8 cellular contexts compared by ENCODE assay signal in genomic region chr18:4106407-4107033, GRCh38.
DNase-seq lines count a peak whose midpoint lies in the region; ATAC-seq and FAIRE-seq lines count a peak whose summit lies in the region.

No MANE protein-coding gene starts in this region.

- H3K36me3 Mint-ChIP-seq in CD4-positive, CD25-positive, alpha-beta regulatory T cell, result no peaks in the 10 kb centered on the region

- no peak overlapping the region for H3K4me3 Mint-ChIP-seq in CD4-positive, CD25-positive, alpha-beta regulatory T cell

- H3K9me3 ChIP-seq in CD4-positive, CD25-positive, alpha-beta regulatory T cell (ENCODE audit: control insufficient read depth in 2 of 2, low read length in 2 of 2), result no peaks in the 10 kb centered on the region
- no peaks in the 10 kb centered on the region for H3K9me3 ChIP-seq in HUES48 (ENCODE audit: control insufficient read depth, insufficient read depth, low read length)
- no peaks in the 10 kb centered on the region for H3K9me3 ChIP-seq in small intestine (ENCODE audit: control insufficient read depth, low read depth)

- peaks cover 4% of the 10 kb centered on the region for H3K27me3 Mint-ChIP-seq in CD4-positive, CD25-positive, alpha-beta regulatory T cell

- peak in 2 of 3 donors; percentile 18 to 59 for DNase-seq in CD4-positive, CD25-positive, alpha-beta regulatory T cell
- peak; percentile 60 for DNase-seq in SKM-1 (lab: John Stamatoyannopoulos, UW; ENCODE audit: unreplicated experiment)
- DNase-seq in amygdala (lab: John Stamatoyannopoulos, UW), result peak in 49 of 56 donors; percentile 4 to 90 (median 41)
- peak; percentile 49 to 56 for DNase-seq in hippocampal formation (lab: John Stamatoyannopoulos, UW)
- DNase-seq in small intestine, result peak; percentile 49
- no peak for DNase-seq in NCI-H1105 treated with DMSO at 0.1 percent for 48 hours (lab: John Stamatoyannopoulos, UW)

- no peak overlapping the region for H3K27ac Mint-ChIP-seq in CD4-positive, CD25-positive, alpha-beta regulatory T cell

- no peak for ATAC-seq in CD4-positive, CD25-positive, alpha-beta regulatory T cell (ENCODE audit: low read depth in 2 of 2)
- peak; percentile 68 for ATAC-seq in GM18873 (IDR thresholded peaks at IDR 0.05; ENCODE audit: low FRiP score, unreplicated experiment)

- peak overlapping the region; percentile 59; the same call in 1 of the 2 replicates for H3K9ac ChIP-seq in HUES48 (ENCODE audit: low read depth, low read length)

- H3K4me1 Mint-ChIP-seq in CD4-positive, CD25-positive, alpha-beta regulatory T cell, result peaks cover 0 to 5% (median 0%) of the 10 kb centered on the region in 4 donors

- H3K27ac ChIP-seq in CD4-positive, CD25-positive, alpha-beta regulatory T cell (ENCODE audit: insufficient read depth, low read length, poor library complexity, severe bottlenecking), result no peak overlapping the region
- H3K27ac ChIP-seq in HUES48 (ENCODE audit: low read depth, low read length), result peak overlapping the region; percentile 87
- H3K27ac ChIP-seq in small intestine (ENCODE audit: low read depth in 1 of 2, low read length in 1 of 2), result no peak overlapping the region

- H3K27me3 ChIP-seq in CD4-positive, CD25-positive, alpha-beta regulatory T cell (ENCODE audit: control insufficient read depth, insufficient read depth, low read length), result no peaks in the 10 kb centered on the region
- no peaks in the 10 kb centered on the region for H3K27me3 ChIP-seq in HUES48 (ENCODE audit: control insufficient read depth, insufficient read depth, low read length)
- no peaks in the 10 kb centered on the region for H3K27me3 ChIP-seq in small intestine (ENCODE audit: control insufficient read depth in 2 of 2, insufficient read depth in 2 of 2, low read length in 2 of 2)

- no peaks in the 10 kb centered on the region for H3K4me1 ChIP-seq in CD4-positive, CD25-positive, alpha-beta regulatory T cell (ENCODE audit: control insufficient read depth, insufficient read depth, low read length, poor library complexity, severe bottlenecking)
- H3K4me1 ChIP-seq in HUES48 (ENCODE audit: control insufficient read depth, insufficient read depth, low read length) (peaks cover 29% of the 10 kb centered on the region), small intestine (ENCODE audit: control insufficient read depth in 2 of 2, insufficient read depth in 1 of 2, low read depth in 1 of 2, low read length in 1 of 2) (no peaks in the 10 kb centered on the region)

- no peak overlapping the region for H3K4me3 ChIP-seq in CD4-positive, CD25-positive, alpha-beta regulatory T cell (ENCODE audit: low read depth, low read length)
- H3K4me3 ChIP-seq in HUES48 (ENCODE audit: low read depth, low read length), result no peak overlapping the region
- no peak overlapping the region for H3K4me3 ChIP-seq in small intestine (ENCODE audit: low read depth in 1 of 2, low read length in 2 of 2)

- FAIRE-seq in small intestine (lab: Jason Lieb, UNC), result no peak

- H3K9me3 Mint-ChIP-seq in CD4-positive, CD25-positive, alpha-beta regulatory T cell, result peaks cover 0 to 1% (median 0%) of the 10 kb centered on the region in 7 donors

- 40 to 44% (median 42%) methylated on average over 13 of the region's 13 CpGs for WGBS in small intestine, 3 donors

- no peaks in the 10 kb centered on the region for H3K36me3 ChIP-seq in CD4-positive, CD25-positive, alpha-beta regulatory T cell (ENCODE audit: control insufficient read depth, insufficient read depth, low read length)
- H3K36me3 ChIP-seq in HUES48 (ENCODE audit: control insufficient read depth, insufficient read depth, low read length) (no peaks in the 10 kb centered on the region), small intestine (ENCODE audit: control insufficient read depth in 2 of 2, insufficient read depth in 2 of 2, low read length in 2 of 2) (no peaks in the 10 kb centered on the region)
